9 cellular contexts compared by ENCODE assay signal in the genomic region with DNA sequence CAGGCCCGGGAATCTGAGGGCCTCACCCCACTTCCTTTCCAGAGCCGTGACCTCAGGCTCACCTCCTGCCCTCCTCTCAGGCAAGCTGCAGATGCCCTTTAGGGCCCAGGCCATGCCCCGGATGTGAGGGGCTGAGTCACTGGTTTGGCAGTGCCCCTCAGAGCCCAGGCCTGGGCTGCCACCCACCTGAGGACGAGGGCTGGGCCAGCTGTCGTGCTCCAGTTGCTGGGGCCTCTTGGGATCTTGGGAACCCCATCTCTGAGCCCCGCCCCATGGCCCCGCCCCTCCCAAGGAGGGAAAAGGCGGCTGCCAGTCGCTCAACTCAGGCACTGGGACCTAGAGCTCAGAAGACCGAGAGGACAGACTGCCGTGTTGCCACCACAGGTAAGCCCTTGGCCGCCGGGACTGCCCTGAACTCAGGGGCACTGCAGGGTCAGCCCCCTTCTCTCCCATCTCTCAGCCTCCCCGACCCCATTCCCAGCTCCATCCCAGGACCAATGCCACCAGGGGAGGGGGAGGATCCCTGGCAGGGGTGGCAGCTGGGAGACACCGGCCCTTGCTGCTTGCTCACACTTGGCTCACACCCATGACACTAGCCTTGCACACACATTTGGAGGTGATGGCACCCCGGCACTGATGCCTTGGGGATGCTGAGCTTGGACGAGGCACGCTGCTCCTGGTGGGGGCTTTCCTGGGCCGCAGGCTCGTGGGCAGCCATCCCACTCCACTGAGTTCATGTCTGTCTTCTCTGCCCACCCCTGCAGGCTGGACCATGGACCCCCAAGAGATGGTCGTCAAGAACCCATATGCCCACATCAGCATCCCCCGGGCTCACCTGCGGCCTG. TPM values are rescaled to one million over a fixed set of nuclear protein-coding genes. Genes with fewer than 3 reads are reported as not detected.
DNase-seq lines count a peak whose midpoint lies in the region; ATAC-seq and TF ChIP-seq lines count a peak whose summit lies in the region.
"Had no signal": no experiment of that assay in that cellular context is flagged by ENCODE, and none has a peak within 500 bp of the region (broad histone marks: within the 10 kb centered on the region; RNA-seq: fewer than 3 reads in every experiment).

A gene with protein sequence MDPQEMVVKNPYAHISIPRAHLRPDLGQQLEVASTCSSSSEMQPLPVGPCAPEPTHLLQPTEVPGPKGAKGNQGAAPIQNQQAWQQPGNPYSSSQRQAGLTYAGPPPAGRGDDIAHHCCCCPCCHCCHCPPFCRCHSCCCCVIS (plus strand): TSS at position 325 of the 845 bp plus-strand sequence. CDS start 448 bp downstream, at position 773.

- H3K4me1 ChIP-seq in Panc1 (ENCODE audit: control insufficient read depth, insufficient read depth, low read length), result peaks cover 10% of the 10 kb centered on the region
- H3K4me1 ChIP-seq in prostate gland (replicated peaks), result peaks cover 4% of the 10 kb centered on the region

- H3K27me3 ChIP-seq in Panc1 (ENCODE audit: control insufficient read depth, insufficient read depth, low read length) (no peaks in the 10 kb centered on the region), prostate gland (replicated peaks; ENCODE audit: insufficient read depth) (no peaks in the 10 kb centered on the region)

- peak; percentile 67 for DNase-seq in GF-D8 (lab: John Stamatoyannopoulos, UW)
- DNase-seq in Panc1 (ENCODE audit: low read depth, low spot score), result no peak
- DNase-seq in prostate gland (ENCODE audit: low spot score), result no peak
- no peak for DNase-seq in midbrain (lab: John Stamatoyannopoulos, UW)
- DNase-seq: Kasumi-1 had no signal

- in situ Hi-C loops in Panc1 (cut with HindIII; ENCODE audit: low pct_unique_long_range_greater_than_20kb, low sequenced_read_pairs), result no loop called here

- peak within 1 kb of the TSS; percentile 67 to 72 for H3K4me3 ChIP-seq in Panc1 (ENCODE audit: low read depth in 2 of 2, low read length in 2 of 2)
- peak within 1 kb of the TSS; percentile 45 to 54 for H3K4me3 ChIP-seq in prostate gland

- ATAC-seq in Panc1 (no peak), esophagus mucosa (peak; percentile 48), HG03469 (IDR thresholded peaks at IDR 0.05; ENCODE audit: unreplicated experiment) (no peak), GM21529 (IDR thresholded peaks at IDR 0.05; ENCODE audit: unreplicated experiment) (no peak), GM21528 (IDR thresholded peaks at IDR 0.05; ENCODE audit: low FRiP score, unreplicated experiment) (no peak)

- H3K9me3 ChIP-seq in Panc1 (ENCODE audit: control insufficient read depth, insufficient read depth, low read depth, low read length), result no peaks in the 10 kb centered on the region
- H3K9me3 ChIP-seq in prostate gland, result no peaks in the 10 kb centered on the region

- H3K27ac ChIP-seq in Panc1 (ENCODE audit: low read length) (peak within 1 kb of the TSS; percentile 82), prostate gland (peak within 1 kb of the TSS; percentile 78 to 79)

- peaks cover 2% of the 10 kb centered on the region; the same call in 1 of the 2 replicates for H3K36me3 ChIP-seq in Panc1 (ENCODE audit: control insufficient read depth, insufficient read depth, low read length)
- H3K36me3 ChIP-seq in prostate gland, result no peaks in the 10 kb centered on the region

- TF ChIP-seq CTCF in Panc1 (IDR thresholded peaks at IDR 0.05) (no peak), prostate gland (IDR thresholded peaks at IDR 0.05) (no peak)

- no TSS peak for BruUV-seq in Panc1 (replicated peaks; lab: Mats Ljungman, UMichigan)

- intact Hi-C loops in Panc1 (cut with micrococcal nuclease; ENCODE audit: unreplicated experiment), result loop anchor here (5.0 kb wide), 1 partner anchor 108 kb away; no protein-coding TSS in a partner anchor
- intact Hi-C loops in prostate gland (cut with DNase I), result loop anchor here (5.0 kb wide), 1 partner anchor 108 kb away; no protein-coding TSS in a partner anchor

- TF ChIP-seq POLR2A in prostate gland (IDR thresholded peaks at IDR 0.05), result no peak

- 58% methylated on average over 23 of the region's 23 CpGs for WGBS in prostate gland

- CTCF ChIA-PET in Panc1 (lab: Charles Lee), result no interaction called here

- POLR2A ChIA-PET in Panc1 (lab: Charles Lee), result no interaction called here

RNA-seq across cellular contexts. Expression of the gene that starts here (rescaled TPM):
- total RNA-seq in Panc1 (2021; ENCODE audit: unreplicated experiment), result 0.67 TPM
- polyA plus RNA-seq in Panc1 (2012; ENCODE audit: insufficient read length), result 2.3 TPM
- total RNA-seq in esophagus mucosa, result 156 TPM
- 1 to 10 TPM; 2.7 to 4.9 TPM for total RNA-seq in prostate gland

Comparison
In these comparisons a context has a peak if more than half of its experiments do, and no peak if none do; other contexts are left out.
1. RNA of the gene that starts here (total RNA-seq): 156 TPM in esophagus mucosa (single experiment); 2.7 to 4.9 TPM in prostate gland and 0.67 TPM in Panc1 (single experiment); every median in the first group is over 10 times any median in the second.